8 cellular contexts compared by ENCODE assay signal in the genomic region with DNA sequence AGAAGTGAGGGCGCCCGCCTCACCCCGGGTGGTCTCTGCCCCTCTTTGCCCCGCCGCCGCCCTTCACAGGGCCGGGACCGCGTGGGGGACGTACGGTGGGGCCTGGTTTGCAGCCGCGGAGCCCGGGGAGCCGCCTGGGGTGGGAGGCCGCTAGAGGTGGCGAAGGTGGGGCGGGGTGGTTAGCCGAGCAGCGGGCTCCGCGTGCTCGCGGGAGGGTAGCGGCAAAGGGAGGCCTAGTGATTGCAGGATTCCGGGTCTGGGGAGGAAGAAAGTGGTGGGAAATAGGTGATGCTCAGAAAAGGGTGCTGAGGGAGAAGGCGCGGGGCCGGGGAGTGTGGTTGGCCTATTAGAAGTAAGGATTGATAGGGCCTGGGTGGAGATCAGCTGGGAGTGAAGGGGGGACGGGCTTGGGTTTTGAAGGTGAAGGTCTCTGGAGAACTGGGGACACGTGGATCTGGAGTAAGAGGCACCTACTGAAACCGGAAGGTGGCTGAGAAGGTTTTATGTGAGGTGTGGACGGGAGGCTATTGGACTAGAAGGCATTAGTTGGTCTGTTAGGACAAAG. TPM values are rescaled to one million over a fixed set of nuclear protein-coding genes. Genes with fewer than 3 reads are reported as not detected.
DNase-seq lines count a peak whose midpoint lies in the region; ATAC-seq and TF ChIP-seq lines count a peak whose summit lies in the region.

No MANE protein-coding gene starts in this region.

- TF ChIP-seq CTCF in GM12864 (IDR thresholded peaks at IDR 0.05; ENCODE audit: low read depth, low read length, missing control alignments) (no peak), HCT116 (IDR thresholded peaks at IDR 0.05 in 2 of 3, conservative IDR thresholded peaks at IDR 0.05 in 1 of 3; ENCODE audit: borderline replicate concordance in 1 of 3, insufficient read depth in 1 of 3, low read depth in 2 of 3, low read length in 2 of 3) (no peak), NB4 (IDR thresholded peaks at IDR 0.05; ENCODE audit: low read depth, low read length) (no peak), colonic mucosa (IDR thresholded peaks at IDR 0.05) (no peak)

- intact Hi-C loops in HCT116 (cut with micrococcal nuclease) (no loop called here), colonic mucosa (cut with DNase I) (no loop called here)

- no peaks in the 10 kb centered on the region for H3K9me3 ChIP-seq in HCT116 (ENCODE audit: control insufficient read depth in 1 of 2, insufficient read depth in 1 of 2, low read depth in 1 of 2, low read length in 2 of 2)
- no peaks in the 10 kb centered on the region for H3K9me3 ChIP-seq in colonic mucosa

- CTCF ChIA-PET in HCT116 (lab: Charles Lee) = no interaction called here

- H3K9me2 ChIP-seq in HCT116 (ENCODE audit: insufficient read depth) = peaks cover 5% of the 10 kb centered on the region; the same call in 1 of the 2 replicates

- H3K27me3 ChIP-seq in HCT116 (ENCODE audit: insufficient read depth, low read length) = no peaks in the 10 kb centered on the region
- no peaks in the 10 kb centered on the region for H3K27me3 ChIP-seq in colonic mucosa

- peak; percentile 24 for ATAC-seq in HCT116

- H4K20me1 ChIP-seq in HCT116 (ENCODE audit: insufficient read depth) = peaks cover 7% of the 10 kb centered on the region; the same call in 1 of the 2 replicates

- RAD21 ChIA-PET in HCT116 (lab: Charles Lee; ENCODE audit: low non-redundant PET in 1 of 2, low total read pairs in 2 of 2, uncharacterized antibody in 2 of 2, unreplicated experiment in 2 of 2) = no interaction called here

- peak overlapping the region; percentile 87 for H3K9ac ChIP-seq in HCT116 (ENCODE audit: low read length)
- peak overlapping the region; percentile 91 to 92 for H3K9ac ChIP-seq in colonic mucosa (ENCODE audit: low read depth in 2 of 2, low read length in 2 of 2)

- POLR2A ChIA-PET in HCT116 (lab: Charles Lee) = no interaction called here

- TSS peak; percentile 63 for BruUV-seq in HCT116 (replicated peaks; lab: Mats Ljungman, UMichigan)

- H3K4me2 ChIP-seq in HCT116 (ENCODE audit: low read length) = peak overlapping the region; percentile 94

- H3K27ac ChIP-seq in HCT116 (ENCODE audit: low read depth, low read length) (peak overlapping the region; percentile 64), colonic mucosa (peak overlapping the region; percentile 95)

- peaks cover 55% of the 10 kb centered on the region for H3K79me2 ChIP-seq in HCT116 (ENCODE audit: insufficient read depth, low read length)

- H3K4me3 ChIP-seq in GM12864 (ENCODE audit: low read depth, low read length) = peak overlapping the region; percentile 88
- H3K4me3 ChIP-seq in HCT116 (replicated peaks in 1 of 2; ENCODE audit: low read depth in 1 of 2, low read length in 2 of 2) = peak overlapping the region; percentile 90 to 91
- H3K4me3 ChIP-seq in NB4 (ENCODE audit: low read depth, low read length) = peak overlapping the region; percentile 95
- peak overlapping the region; percentile 92 for H3K4me3 ChIP-seq in colonic mucosa

- DNase-seq in GM12864 (ENCODE audit: low read depth) (peak; percentile 44), HCT116 (ENCODE audit: low read depth, low spot score) (no peak), NB4 (ENCODE audit: low read depth) (peak; percentile 63), colonic mucosa (peak; percentile 76), mesenteric fat pad (ENCODE audit: low spot score) (peak; percentile 90), middle frontal gyrus (ENCODE audit: extremely low spot score, low spot score) (no peak)
- DNase-seq in activated CD4-positive, CD25-positive, alpha-beta regulatory T cell treated with anti-CD3 and anti-CD28 coated beads, Interleukin-2, amount 50 U/mL, for 72 hours = peak; percentile 62
- DNase-seq in stimulated activated CD8-positive, alpha-beta memory T cell treated with anti-CD3 and anti-CD28 coated beads, Interleukin-2, amount 100 ng/mL, for 48 hours (ENCODE audit: low read depth in 2 of 2) = peak; percentile 15 to 30

- TF ChIP-seq POLR2A in HCT116 (IDR thresholded peaks at IDR 0.05; ENCODE audit: borderline replicate concordance, extremely low read depth, insufficient read depth, insufficient read length) = no peak
- no peak for TF ChIP-seq POLR2A in NB4 (IDR thresholded peaks at IDR 0.05; ENCODE audit: extremely low read depth, insufficient read length)

- TF ChIP-seq RAD21 in HCT116 (IDR thresholded peaks at IDR 0.05; ENCODE audit: low read depth) = no peak

- no peak overlapping the region for H2AFZ ChIP-seq in HCT116 (ENCODE audit: low read depth, low read length, poor library complexity, severe bottlenecking)

- no peaks in the 10 kb centered on the region for H3K36me3 ChIP-seq in HCT116 (ENCODE audit: control insufficient read depth in 1 of 2, insufficient read depth in 2 of 2, low read length in 2 of 2)
- H3K36me3 ChIP-seq in colonic mucosa = no peaks in the 10 kb centered on the region

- H3K4me1 ChIP-seq in HCT116 (ENCODE audit: control insufficient read depth in 1 of 2, insufficient read depth in 2 of 2, low read length in 2 of 2) (peaks cover 5 to 18% of the 10 kb centered on the region in 2 experiments; a peak in 3 of 4 replicates), colonic mucosa (peaks cover 6% of the 10 kb centered on the region)

TF ChIP-seq in HCT116, 20 proteins besides CTCF, POLR2A, EP300 and RAD21:
- TF ChIP-seq SIN3A (IDR thresholded peaks at IDR 0.05; ENCODE audit: low read depth) = peak; percentile 48; the same call in 1 of the 2 replicates
- TF ChIP-seq, protein P1, sequence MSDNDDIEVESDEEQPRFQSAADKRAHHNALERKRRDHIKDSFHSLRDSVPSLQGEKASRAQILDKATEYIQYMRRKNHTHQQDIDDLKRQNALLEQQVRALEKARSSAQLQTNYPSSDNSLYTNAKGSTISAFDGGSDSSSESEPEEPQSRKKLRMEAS (IDR thresholded peaks at IDR 0.05) = no peak; the same call in none of the 2 replicates
- TF ChIP-seq TCF7L2 (IDR thresholded peaks at IDR 0.05; ENCODE audit: borderline replicate concordance, extremely low read depth, insufficient read depth, insufficient read length) = no peak
- TF ChIP-seq CBX3 (IDR thresholded peaks at IDR 0.05; ENCODE audit: low read depth) = no peak
- peak; percentile 97 for TF ChIP-seq ZFX (IDR thresholded peaks at IDR 0.05)
- no peak for TF ChIP-seq FOSL1 (IDR thresholded peaks at IDR 0.05; ENCODE audit: low read depth)
- TF ChIP-seq YY1 (IDR thresholded peaks at IDR 0.05; ENCODE audit: extremely low read depth, insufficient replicate concordance, low read depth, low read length) = no peak
- TF ChIP-seq POLR2AphosphoS5 (IDR thresholded peaks at IDR 0.05; ENCODE audit: low read depth, low read length) = no peak
- TF ChIP-seq, protein P2, sequence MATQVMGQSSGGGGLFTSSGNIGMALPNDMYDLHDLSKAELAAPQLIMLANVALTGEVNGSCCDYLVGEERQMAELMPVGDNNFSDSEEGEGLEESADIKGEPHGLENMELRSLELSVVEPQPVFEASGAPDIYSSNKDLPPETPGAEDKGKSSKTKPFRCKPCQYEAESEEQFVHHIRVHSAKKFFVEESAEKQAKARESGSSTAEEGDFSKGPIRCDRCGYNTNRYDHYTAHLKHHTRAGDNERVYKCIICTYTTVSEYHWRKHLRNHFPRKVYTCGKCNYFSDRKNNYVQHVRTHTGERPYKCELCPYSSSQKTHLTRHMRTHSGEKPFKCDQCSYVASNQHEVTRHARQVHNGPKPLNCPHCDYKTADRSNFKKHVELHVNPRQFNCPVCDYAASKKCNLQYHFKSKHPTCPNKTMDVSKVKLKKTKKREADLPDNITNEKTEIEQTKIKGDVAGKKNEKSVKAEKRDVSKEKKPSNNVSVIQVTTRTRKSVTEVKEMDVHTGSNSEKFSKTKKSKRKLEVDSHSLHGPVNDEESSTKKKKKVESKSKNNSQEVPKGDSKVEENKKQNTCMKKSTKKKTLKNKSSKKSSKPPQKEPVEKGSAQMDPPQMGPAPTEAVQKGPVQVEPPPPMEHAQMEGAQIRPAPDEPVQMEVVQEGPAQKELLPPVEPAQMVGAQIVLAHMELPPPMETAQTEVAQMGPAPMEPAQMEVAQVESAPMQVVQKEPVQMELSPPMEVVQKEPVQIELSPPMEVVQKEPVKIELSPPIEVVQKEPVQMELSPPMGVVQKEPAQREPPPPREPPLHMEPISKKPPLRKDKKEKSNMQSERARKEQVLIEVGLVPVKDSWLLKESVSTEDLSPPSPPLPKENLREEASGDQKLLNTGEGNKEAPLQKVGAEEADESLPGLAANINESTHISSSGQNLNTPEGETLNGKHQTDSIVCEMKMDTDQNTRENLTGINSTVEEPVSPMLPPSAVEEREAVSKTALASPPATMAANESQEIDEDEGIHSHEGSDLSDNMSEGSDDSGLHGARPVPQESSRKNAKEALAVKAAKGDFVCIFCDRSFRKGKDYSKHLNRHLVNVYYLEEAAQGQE (IDR thresholded peaks at IDR 0.05; ENCODE audit: low read depth) = no peak
- no peak for TF ChIP-seq SRF (IDR thresholded peaks at IDR 0.05; ENCODE audit: low read depth)

RNA-seq across cellular contexts. Expression of a gene that starts 0.6 kb away (rescaled TPM):
- total RNA-seq in HCT116 (2021; ENCODE audit: unreplicated experiment) (74.3 TPM), colonic mucosa (100 to 1,000 TPM; 111 to 120 TPM), mesenteric fat pad (58.8 TPM)
- polyA plus RNA-seq in HCT116 (2012) = 23.4 and 34.1 TPM in 2 replicates

Comparison
In these comparisons a context has a peak if more than half of its experiments do, and no peak if none do; other contexts are left out.
1. DNase-seq: peak in GM12864 (single experiment), NB4 (single experiment), activated CD4-positive, CD25-positive, alpha-beta regulatory T cell treated with anti-CD3 and anti-CD28 coated beads, Interleukin-2, amount 50 U/mL, for 72 hours (single experiment), colonic mucosa (single experiment), mesenteric fat pad (single experiment) and stimulated activated CD8-positive, alpha-beta memory T cell treated with anti-CD3 and anti-CD28 coated beads, Interleukin-2, amount 100 ng/mL, for 48 hours (2 of 2); none in HCT116 (single experiment) and middle frontal gyrus (single experiment).
2. Peak in every context shown above with its lines, with median percentiles within 50 percentile points of each other: H3K4me3 ChIP-seq.